In the genomic region with DNA sequence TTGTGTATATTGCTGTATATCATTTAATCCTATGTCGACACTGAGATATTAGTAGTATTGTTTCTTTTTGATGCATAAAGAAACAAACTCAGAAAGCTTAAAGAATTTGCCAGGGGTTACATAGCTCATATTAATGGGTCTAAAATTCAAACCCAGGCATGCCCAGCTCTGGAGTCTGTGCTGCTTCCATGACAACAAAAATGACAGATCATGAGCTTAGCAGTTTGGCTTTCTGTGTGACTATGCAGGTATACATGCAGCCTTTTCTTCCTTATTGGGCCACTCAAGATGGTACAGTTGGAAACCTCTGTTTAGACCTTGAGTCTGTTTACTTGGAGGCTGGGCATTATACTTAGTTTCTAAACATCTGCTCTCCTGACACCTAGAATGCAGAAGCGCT, we compare ENCODE assay signal across 8 cellular contexts.
"Had no signal": no experiment of that assay in that cellular context is flagged by ENCODE, and none has a peak within 500 bp of the region (broad histone marks: within the 10 kb centered on the region; RNA-seq: fewer than 3 reads in every experiment).

No MANE protein-coding gene starts in this region.

- DNase-seq: GOT3, H7, HFFc6 had no signal

- H3K9me3 Mint-ChIP-seq: HFFc6, IgD-negative memory B cell had no signal

- H3K27me3 Mint-ChIP-seq: IgD-negative memory B cell had no signal

- H3K36me3 ChIP-seq: HAP-1 had no signal

- H3K4me1 ChIP-seq: HAP-1 had no signal

- ATAC-seq: HCT116, HepG2 had no signal

- H3K4me3 Mint-ChIP-seq: HFFc6, IgD-negative memory B cell had no signal

- H3K4me1 Mint-ChIP-seq: IgD-negative memory B cell had no signal

- H3K36me3 Mint-ChIP-seq: IgD-negative memory B cell had no signal

- H3K27ac ChIP-seq: HL-60 had no signal

- H3K4me3 ChIP-seq: HAP-1 had no signal

- H3K27ac Mint-ChIP-seq: HFFc6, IgD-negative memory B cell had no signal
